Comparison of ENCODE assay signal across 1 cellular context in the genomic region with DNA sequence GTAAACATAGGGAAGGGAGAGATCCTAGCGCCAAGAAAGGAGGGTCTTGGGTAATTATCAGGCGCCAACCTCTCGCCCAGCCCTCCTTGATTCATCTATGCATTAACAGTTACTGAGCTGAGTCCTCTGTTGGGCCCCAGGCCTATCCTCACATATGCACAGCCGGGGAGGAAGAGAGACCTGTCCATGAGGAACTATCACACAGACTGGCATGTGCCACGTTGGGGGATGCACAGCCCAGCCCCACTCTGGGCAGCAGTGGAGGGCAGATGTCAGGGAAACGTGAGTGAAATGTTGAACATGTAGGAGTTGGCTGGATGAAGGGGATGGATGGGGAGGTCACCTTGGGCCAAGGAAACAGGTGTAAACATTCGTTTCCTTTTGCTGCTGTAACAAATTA.
TF ChIP-seq lines count a peak whose summit lies in the region.

No MANE protein-coding gene starts in this region.

TF ChIP-seq in HepG2, 621 proteins besides CTCF, POLR2A, EP300 and RAD21 (continued from another document):
- TF ChIP-seq, protein P1, sequence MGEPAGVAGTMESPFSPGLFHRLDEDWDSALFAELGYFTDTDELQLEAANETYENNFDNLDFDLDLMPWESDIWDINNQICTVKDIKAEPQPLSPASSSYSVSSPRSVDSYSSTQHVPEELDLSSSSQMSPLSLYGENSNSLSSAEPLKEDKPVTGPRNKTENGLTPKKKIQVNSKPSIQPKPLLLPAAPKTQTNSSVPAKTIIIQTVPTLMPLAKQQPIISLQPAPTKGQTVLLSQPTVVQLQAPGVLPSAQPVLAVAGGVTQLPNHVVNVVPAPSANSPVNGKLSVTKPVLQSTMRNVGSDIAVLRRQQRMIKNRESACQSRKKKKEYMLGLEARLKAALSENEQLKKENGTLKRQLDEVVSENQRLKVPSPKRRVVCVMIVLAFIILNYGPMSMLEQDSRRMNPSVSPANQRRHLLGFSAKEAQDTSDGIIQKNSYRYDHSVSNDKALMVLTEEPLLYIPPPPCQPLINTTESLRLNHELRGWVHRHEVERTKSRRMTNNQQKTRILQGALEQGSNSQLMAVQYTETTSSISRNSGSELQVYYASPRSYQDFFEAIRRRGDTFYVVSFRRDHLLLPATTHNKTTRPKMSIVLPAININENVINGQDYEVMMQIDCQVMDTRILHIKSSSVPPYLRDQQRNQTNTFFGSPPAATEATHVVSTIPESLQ (CRISPR knock-in tag; conservative IDR thresholded peaks at IDR 0.05) = no peak
- no peak for TF ChIP-seq DNMT3B (CRISPR knock-in tag; conservative IDR thresholded peaks at IDR 0.05)
- TF ChIP-seq, protein P2, sequence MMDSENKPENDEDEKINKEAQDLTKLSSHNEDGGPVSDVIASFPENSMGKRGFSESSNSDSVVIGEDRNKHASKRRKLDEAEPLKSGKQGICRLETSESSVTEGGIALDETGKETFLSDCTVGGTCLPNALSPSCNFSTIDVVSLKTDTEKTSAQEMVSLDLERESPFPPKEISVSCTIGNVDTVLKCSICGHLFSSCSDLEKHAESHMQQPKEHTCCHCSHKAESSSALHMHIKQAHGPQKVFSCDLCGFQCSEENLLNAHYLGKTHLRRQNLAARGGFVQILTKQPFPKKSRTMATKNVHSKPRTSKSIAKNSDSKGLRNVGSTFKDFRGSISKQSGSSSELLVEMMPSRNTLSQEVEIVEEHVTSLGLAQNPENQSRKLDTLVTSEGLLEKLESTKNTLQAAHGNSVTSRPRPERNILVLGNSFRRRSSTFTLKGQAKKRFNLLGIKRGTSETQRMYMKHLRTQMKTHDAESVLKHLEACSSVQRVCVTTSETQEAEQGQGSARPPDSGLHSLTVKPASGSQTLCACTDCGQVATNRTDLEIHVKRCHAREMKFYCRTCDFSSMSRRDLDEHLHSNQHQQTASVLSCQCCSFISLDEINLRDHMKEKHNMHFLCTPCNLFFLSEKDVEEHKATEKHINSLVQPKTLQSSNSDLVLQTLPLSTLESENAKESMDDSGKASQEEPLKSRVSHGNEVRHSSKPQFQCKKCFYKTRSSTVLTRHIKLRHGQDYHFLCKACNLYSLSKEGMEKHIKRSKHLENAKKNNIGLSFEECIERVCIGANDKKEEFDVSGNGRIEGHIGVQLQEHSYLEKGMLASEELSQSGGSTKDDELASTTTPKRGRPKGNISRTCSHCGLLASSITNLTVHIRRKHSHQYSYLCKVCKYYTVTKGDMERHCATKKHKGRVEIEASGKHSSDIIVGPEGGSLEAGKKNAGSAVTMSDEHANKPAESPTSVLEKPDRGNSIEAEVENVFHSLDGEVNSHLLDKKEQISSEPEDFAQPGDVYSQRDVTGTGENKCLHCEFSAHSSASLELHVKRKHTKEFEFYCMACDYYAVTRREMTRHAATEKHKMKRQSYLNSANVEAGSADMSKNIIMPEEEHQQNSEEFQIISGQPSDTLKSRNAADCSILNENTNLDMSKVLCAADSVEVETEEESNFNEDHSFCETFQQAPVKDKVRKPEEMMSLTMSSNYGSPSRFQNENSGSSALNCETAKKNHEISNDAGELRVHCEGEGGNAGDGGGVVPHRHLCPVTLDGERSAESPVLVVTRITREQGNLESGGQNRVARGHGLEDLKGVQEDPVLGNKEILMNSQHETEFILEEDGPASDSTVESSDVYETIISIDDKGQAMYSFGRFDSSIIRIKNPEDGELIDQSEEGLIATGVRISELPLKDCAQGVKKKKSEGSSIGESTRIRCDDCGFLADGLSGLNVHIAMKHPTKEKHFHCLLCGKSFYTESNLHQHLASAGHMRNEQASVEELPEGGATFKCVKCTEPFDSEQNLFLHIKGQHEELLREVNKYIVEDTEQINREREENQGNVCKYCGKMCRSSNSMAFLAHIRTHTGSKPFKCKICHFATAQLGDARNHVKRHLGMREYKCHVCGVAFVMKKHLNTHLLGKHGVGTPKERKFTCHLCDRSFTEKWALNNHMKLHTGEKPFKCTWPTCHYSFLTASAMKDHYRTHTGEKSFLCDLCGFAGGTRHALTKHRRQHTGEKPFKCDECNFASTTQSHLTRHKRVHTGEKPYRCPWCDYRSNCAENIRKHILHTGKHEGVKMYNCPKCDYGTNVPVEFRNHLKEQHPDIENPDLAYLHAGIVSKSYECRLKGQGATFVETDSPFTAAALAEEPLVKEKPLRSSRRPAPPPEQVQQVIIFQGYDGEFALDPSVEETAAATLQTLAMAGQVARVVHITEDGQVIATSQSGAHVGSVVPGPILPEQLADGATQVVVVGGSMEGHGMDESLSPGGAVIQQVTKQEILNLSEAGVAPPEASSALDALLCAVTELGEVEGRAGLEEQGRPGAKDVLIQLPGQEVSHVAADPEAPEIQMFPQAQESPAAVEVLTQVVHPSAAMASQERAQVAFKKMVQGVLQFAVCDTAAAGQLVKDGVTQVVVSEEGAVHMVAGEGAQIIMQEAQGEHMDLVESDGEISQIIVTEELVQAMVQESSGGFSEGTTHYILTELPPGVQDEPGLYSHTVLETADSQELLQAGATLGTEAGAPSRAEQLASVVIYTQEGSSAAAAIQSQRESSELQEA (CRISPR knock-in tag; IDR thresholded peaks at IDR 0.05; ENCODE audit: not compliant biosample characterization) = no peak
- no peak for TF ChIP-seq PHB2 (IDR thresholded peaks at IDR 0.05; ENCODE audit: partially characterized antibody)
- TF ChIP-seq, protein P3, sequence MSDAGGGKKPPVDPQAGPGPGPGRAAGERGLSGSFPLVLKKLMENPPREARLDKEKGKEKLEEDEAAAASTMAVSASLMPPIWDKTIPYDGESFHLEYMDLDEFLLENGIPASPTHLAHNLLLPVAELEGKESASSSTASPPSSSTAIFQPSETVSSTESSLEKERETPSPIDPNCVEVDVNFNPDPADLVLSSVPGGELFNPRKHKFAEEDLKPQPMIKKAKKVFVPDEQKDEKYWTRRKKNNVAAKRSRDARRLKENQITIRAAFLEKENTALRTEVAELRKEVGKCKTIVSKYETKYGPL (CRISPR knock-in tag; IDR thresholded peaks at IDR 0.05) = no peak
- no peak for TF ChIP-seq ZNF143 (CRISPR knock-in tag; IDR thresholded peaks at IDR 0.05)
- TF ChIP-seq SRF (IDR thresholded peaks at IDR 0.05; ENCODE audit: low read depth, low read length) = no peak
TF ChIP-seq in HepG2: peak in this region for 0.
